Comparison of ENCODE assay signal across 30 cellular contexts in genomic region chr3:49140080-49140479, GRCh38. TPM values are rescaled to one million over a fixed set of nuclear protein-coding genes. Genes with fewer than 3 reads are reported as not detected.
"Had no signal": no experiment of that assay in that cellular context is flagged by ENCODE, and none has a peak within 500 bp of the region (broad histone marks: within the 10 kb centered on the region; RNA-seq: fewer than 3 reads in every experiment).

No MANE protein-coding gene starts in this region.

- H3K36me3 ChIP-seq: ascending aorta, esophagus squamous epithelium, gastroesophageal sphincter had no signal

- H3K9me3 Mint-ChIP-seq: activated CD4-positive, alpha-beta memory T cell treated with anti-CD3 and anti-CD28 coated beads, Interleukin-2, amount 10 ng/mL, durations not matched to agents 7 days and 5 days; activated naive CD4-positive, alpha-beta T cell treated with anti-CD3 and anti-CD28 coated beads, Interleukin-2, amount 50 U/mL, for 72 hours; activated naive CD8-positive, alpha-beta T cell treated with anti-CD3 and anti-CD28 coated beads, Interleukin-2, amount 10 ng/mL, durations not matched to agents 7 days and 5 days had no signal

- ATAC-seq: activated naive CD4-positive, alpha-beta T cell treated with anti-CD3 and anti-CD28 coated beads, Interleukin-2, amount 50 U/mL, for 72 hours; activated T-cell treated with anti-CD3 and anti-CD28 coated beads, Interleukin-2, amount 50 U/mL, for 72 hours; gastroesophageal sphincter; T-helper 17 cell; WTC11 had no signal

- H3K4me3 Mint-ChIP-seq: activated CD4-positive, alpha-beta memory T cell treated with anti-CD3 and anti-CD28 coated beads, Interleukin-2, amount 10 ng/mL, durations not matched to agents 7 days and 5 days; activated CD4-positive, alpha-beta T cell treated with anti-CD3 and anti-CD28 coated beads, Interleukin-2, amount 10 ng/mL, durations not matched to agents 7 days and 5 days; activated naive CD4-positive, alpha-beta T cell treated with anti-CD3 and anti-CD28 coated beads, Interleukin-2, amount 10 ng/mL, durations not matched to agents 7 days and 5 days; activated naive CD8-positive, alpha-beta T cell treated with anti-CD3 and anti-CD28 coated beads, Interleukin-2, amount 10 ng/mL, durations not matched to agents 7 days and 5 days; activated T-cell treated with anti-CD3 and anti-CD28 coated beads, Interleukin-2, amount 50 U/mL, for 24 hours; activated T-cell treated with anti-CD3 and anti-CD28 coated beads, Interleukin-2, amount 50 U/mL, for 72 hours; brain; central memory CD8-positive, alpha-beta T cell; dendritic cell treated with granulocyte-macrophage colony-stimulating factor and Interleukin-4, amounts not matched to agents 40 ng/mL and 50 ng/mL, for 4 days; T-helper 17 cell; T-helper 2 cell treated with Interferon-gamma antibody and Interleukin-4, amounts not matched to agents 5 μg/mL and 100 μg/mL, for 36 hours; WTC11 had no signal

- FAIRE-seq: bronchial epithelial cell had no signal

- H3K9me3 ChIP-seq: ascending aorta, esophagus squamous epithelium, gastroesophageal sphincter had no signal

- H3K4me1 Mint-ChIP-seq: activated naive CD4-positive, alpha-beta T cell treated with anti-CD3 and anti-CD28 coated beads, Interleukin-2, amount 10 ng/mL, durations not matched to agents 7 days and 5 days; central memory CD8-positive, alpha-beta T cell; T-helper 17 cell; WTC11 had no signal

- H3K4me3 ChIP-seq: ascending aorta, coronary artery, dorsolateral prefrontal cortex, esophagus squamous epithelium, gastroesophageal sphincter had no signal

- H3K36me3 Mint-ChIP-seq: activated naive CD4-positive, alpha-beta T cell treated with anti-CD3 and anti-CD28 coated beads, Interleukin-2, amount 10 ng/mL, durations not matched to agents 7 days and 5 days; activated naive CD4-positive, alpha-beta T cell treated with anti-CD3 and anti-CD28 coated beads, Interleukin-2, amount 50 U/mL, for 72 hours; activated naive CD8-positive, alpha-beta T cell treated with anti-CD3 and anti-CD28 coated beads, Interleukin-2, amount 10 ng/mL, durations not matched to agents 7 days and 5 days; brain had no signal

- H3K4me1 ChIP-seq: ascending aorta, esophagus squamous epithelium, gastroesophageal sphincter had no signal

- DNase-seq: activated CD4-positive, alpha-beta memory T cell treated with anti-CD3 and anti-CD28 coated beads, Interleukin-2, amount 10 ng/mL, durations not matched to agents 7 days and 5 days; activated CD4-positive, alpha-beta T cell treated with anti-CD3 and anti-CD28 coated beads for 1 hour; activated CD4-positive, alpha-beta T cell treated with anti-CD3 and anti-CD28 coated beads for 4 hours; activated CD4-positive, alpha-beta T cell treated with anti-CD3 and anti-CD28 coated beads, Interleukin-2, amount 10 ng/mL, durations not matched to agents 7 days and 5 days; activated CD4-positive, alpha-beta T cell treated with anti-CD3 and anti-CD28 coated beads, Interleukin-2, amount 50 U/mL, for 4 hours; activated CD8-positive, alpha-beta memory T cell treated with anti-CD3 and anti-CD28 coated beads, Interleukin-2, amount 50 U/mL, for 48 hours; activated gamma-delta T cell; activated naive CD4-positive, alpha-beta T cell; activated naive CD4-positive, alpha-beta T cell treated with anti-CD3 and anti-CD28 coated beads, Interleukin-2, amount 10 ng/mL, durations not matched to agents 7 days and 5 days; activated naive CD8-positive, alpha-beta T cell treated with anti-CD3 and anti-CD28 coated beads, Interleukin-2, amount 10 ng/mL, durations not matched to agents 7 days and 5 days; activated T-cell treated with anti-CD3 and anti-CD28 coated beads for 4 hours; activated T-cell treated with anti-CD3 and anti-CD28 coated beads, Interleukin-2, amount 50 U/mL, for 24 hours; activated T-cell treated with anti-CD3 and anti-CD28 coated beads, Interleukin-2, amount 50 U/mL, for 72 hours; dorsolateral prefrontal cortex; effector memory CD4-positive, alpha-beta T cell; erythroblast; esophagus squamous epithelium; foreskin melanocyte; T-helper 1 cell; T-helper 17 cell had no signal

- H3K27ac ChIP-seq: ascending aorta, coronary artery, dorsolateral prefrontal cortex, esophagus squamous epithelium, gastroesophageal sphincter had no signal

- H3K27me3 ChIP-seq: ascending aorta, esophagus squamous epithelium had no signal

- H3K27ac Mint-ChIP-seq: activated CD4-positive, alpha-beta memory T cell treated with anti-CD3 and anti-CD28 coated beads, Interleukin-2, amount 10 ng/mL, durations not matched to agents 7 days and 5 days; activated CD4-positive, alpha-beta T cell treated with anti-CD3 and anti-CD28 coated beads, Interleukin-2, amount 10 ng/mL, durations not matched to agents 7 days and 5 days; activated naive CD4-positive, alpha-beta T cell treated with anti-CD3 and anti-CD28 coated beads, Interleukin-2, amount 10 ng/mL, durations not matched to agents 7 days and 5 days; activated naive CD4-positive, alpha-beta T cell treated with anti-CD3 and anti-CD28 coated beads, Interleukin-2, amount 50 U/mL, for 72 hours; activated naive CD8-positive, alpha-beta T cell treated with anti-CD3 and anti-CD28 coated beads, Interleukin-2, amount 10 ng/mL, durations not matched to agents 7 days and 5 days; activated T-cell treated with anti-CD3 and anti-CD28 coated beads, Interleukin-2, amount 50 U/mL, for 24 hours; activated T-cell treated with anti-CD3 and anti-CD28 coated beads, Interleukin-2, amount 50 U/mL, for 72 hours; brain; dendritic cell treated with granulocyte-macrophage colony-stimulating factor and Interleukin-4, amounts not matched to agents 40 ng/mL and 50 ng/mL, for 4 days; T-helper 17 cell; T-helper 2 cell treated with Interferon-gamma antibody and Interleukin-4, amounts not matched to agents 5 μg/mL and 100 μg/mL, for 36 hours; WTC11 had no signal

RNA-seq across cellular contexts. Expression of gene LAMB2, which starts 7.2 kb away (rescaled TPM):
- total RNA-seq: activated CD4-positive, alpha-beta memory T cell treated with anti-CD3 and anti-CD28 coated beads, Interleukin-2, amount 10 ng/mL, durations not matched to agents 7 days and 5 days; activated CD4-positive, alpha-beta T cell treated with anti-CD3 and anti-CD28 coated beads, Interleukin-2, amount 10 ng/mL, durations not matched to agents 7 days and 5 days had no signal
